4 cellular contexts compared by ENCODE assay signal in the genomic region with DNA sequence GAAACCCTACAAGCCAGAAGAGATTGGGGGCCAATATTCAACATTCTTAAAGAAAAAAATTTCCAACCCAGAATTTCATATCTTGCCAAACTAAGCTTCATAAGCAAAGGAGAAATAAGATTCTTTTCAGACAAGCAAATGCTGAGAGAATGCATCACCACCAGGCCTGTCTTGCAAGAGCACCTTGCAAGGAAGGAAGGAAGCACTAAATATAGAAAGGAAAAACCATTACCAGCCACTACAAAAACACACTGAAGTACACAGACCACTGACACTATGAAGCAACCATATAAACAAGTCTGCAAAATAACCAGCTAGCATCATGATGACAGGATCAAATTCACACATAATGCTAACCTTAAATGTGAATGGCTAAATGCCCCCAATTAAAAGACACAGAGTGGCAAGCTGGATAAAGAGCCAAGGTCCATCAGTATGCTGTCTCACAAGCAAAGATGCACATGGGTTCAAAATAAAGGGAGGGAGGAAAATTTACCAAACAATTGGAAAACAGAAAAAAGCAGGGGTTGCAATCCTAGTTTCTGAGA. TPM values are rescaled to one million over a fixed set of nuclear protein-coding genes. Genes with fewer than 3 reads are reported as not detected.
"Had no signal": no experiment of that assay in that cellular context is flagged by ENCODE, and none has a peak within 500 bp of the region (broad histone marks: within the 10 kb centered on the region; RNA-seq: fewer than 3 reads in every experiment).

No MANE protein-coding gene starts in this region.

RNA-seq across cellular contexts. Expression of gene SPINT4, which starts 5.9 kb away (rescaled TPM):
- polyA plus RNA-seq: adrenal gland, aorta, foreskin keratinocyte, heart left ventricle had no signal

RNA-seq across cellular contexts. Expression of gene WFDC10B, which starts 11.4 kb away (rescaled TPM):
- polyA plus RNA-seq: adrenal gland, foreskin keratinocyte, heart left ventricle had no signal

RNA-seq across cellular contexts. Expression of gene WFDC13, which starts 14.4 kb away (rescaled TPM):
- polyA plus RNA-seq: adrenal gland, aorta, foreskin keratinocyte, heart left ventricle had no signal

RNA-seq across cellular contexts. Expression of gene WFDC11, which starts 46.2 kb away (rescaled TPM):
- polyA plus RNA-seq: adrenal gland, aorta, foreskin keratinocyte, heart left ventricle had no signal
